ENCODE assay signal across 1 cellular context in genomic region chr11:69297926-69298777, GRCh38.
TF ChIP-seq lines count a peak whose summit lies in the region.

No MANE protein-coding gene starts in this region.

TF ChIP-seq in SK-N-SH, 30 proteins besides CTCF, POLR2A, EP300 and RAD21 (continued from another document):
- TF ChIP-seq REST (IDR thresholded peaks at IDR 0.05; ENCODE audit: low read depth, low read length) (0 out of 2 replicates have a peak, but pooled peaks have one; percentile 14), TEAD4 (IDR thresholded peaks at IDR 0.05; ENCODE audit: borderline replicate concordance, insufficient read depth) (peak; percentile 39; the same call in 1 of the 2 replicates), TCF12 (IDR thresholded peaks at IDR 0.05) (peak; percentile 69), ZBTB33 (IDR thresholded peaks at IDR 0.05; ENCODE audit: borderline replicate concordance, low read depth) (peak; percentile 31; the same call in 1 of the 2 replicates), CHD2 (IDR thresholded peaks at IDR 0.05; ENCODE audit: low read length, partially characterized antibody) (no peak), NRF1 (IDR thresholded peaks at IDR 0.05; ENCODE audit: low read depth, low read length) (no peak), MXI1 (IDR thresholded peaks at IDR 0.05; ENCODE audit: low read depth, low read length) (no peak), RCOR1 (IDR thresholded peaks at IDR 0.05; ENCODE audit: low read length) (no peak), MEF2A (IDR thresholded peaks at IDR 0.05; ENCODE audit: borderline replicate concordance, low read depth) (no peak), RFX5 (IDR thresholded peaks at IDR 0.05; ENCODE audit: low read length) (no peak), JUND (IDR thresholded peaks at IDR 0.05) (peak; percentile 65), FOXJ3 (CRISPR knock-in tag; IDR thresholded peaks at IDR 0.05) (no peak), EZH2phosphoT487 (IDR thresholded peaks at IDR 0.05; ENCODE audit: borderline replicate concordance, low read depth) (no peak)
